42 cellular contexts compared by ENCODE assay signal in the genomic region with DNA sequence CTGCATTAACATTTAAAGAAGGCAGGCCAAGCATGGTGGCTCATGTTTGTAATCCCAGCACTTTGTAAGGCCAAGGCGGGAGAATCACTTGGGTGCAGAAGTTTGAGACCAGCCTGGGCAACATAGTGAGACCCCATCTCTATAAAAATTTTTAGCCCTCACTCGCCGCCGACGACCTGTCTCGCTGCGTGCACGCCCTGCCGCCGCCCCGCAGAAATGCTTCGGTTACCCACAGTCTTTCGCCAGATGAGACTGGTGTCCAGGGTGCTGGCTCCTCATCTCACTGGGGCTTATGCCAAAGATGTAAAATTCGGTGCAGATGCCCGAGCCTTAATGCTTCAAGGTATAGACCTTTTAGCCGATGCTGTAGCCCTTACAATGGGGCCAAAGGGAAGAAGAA. TPM values are rescaled to one million over a fixed set of nuclear protein-coding genes. Genes with fewer than 3 reads are reported as not detected.
"Had no signal": no experiment of that assay in that cellular context is flagged by ENCODE, and none has a peak within 500 bp of the region (broad histone marks: within the 10 kb centered on the region; RNA-seq: fewer than 3 reads in every experiment).

No MANE protein-coding gene starts in this region.

- H3K4me1 ChIP-seq: adrenal gland, body of pancreas, breast epithelium had no signal

- H3K9me3 Mint-ChIP-seq: activated naive CD4-positive, alpha-beta T cell treated with anti-CD3 and anti-CD28 coated beads for 36 hours; activated naive CD4-positive, alpha-beta T cell treated with anti-CD3 and anti-CD28 coated beads, Interleukin-2, amount 10 ng/mL, durations not matched to agents 7 days and 5 days; activated naive CD4-positive, alpha-beta T cell treated with anti-CD3 and anti-CD28 coated beads, Interleukin-2, amount 50 U/mL, for 24 hours; activated naive CD4-positive, alpha-beta T cell treated with anti-CD3 and anti-CD28 coated beads, Interleukin-2, amount 50 U/mL, for 72 hours; activated naive CD8-positive, alpha-beta T cell treated with anti-CD3 and anti-CD28 coated beads for 36 hours; activated naive CD8-positive, alpha-beta T cell treated with anti-CD3 and anti-CD28 coated beads, Interleukin-2, amount 10 ng/mL, durations not matched to agents 7 days and 5 days; activated naive CD8-positive, alpha-beta T cell treated with anti-CD3 and anti-CD28 coated beads, Interleukin-2, amount 50 U/mL, for 24 hours; activated T-cell treated with anti-CD3 and anti-CD28 coated beads, Interleukin-2, amount 50 U/mL, for 24 hours; activated T-cell treated with anti-CD3 and anti-CD28 coated beads, Interleukin-2, amount 50 U/mL, for 4 hours; activated T-cell treated with anti-CD3 and anti-CD28 coated beads, Interleukin-2, amount 50 U/mL, for 72 hours; activated T-helper 1 cell treated with anti-CD3 and anti-CD28 coated beads, Interleukin-12 subunit alpha, Interleukin-12 subunit beta, Interleukin-2, Interleukin-4 antibody, amounts not matched to agents 30 ng/mL and 10 ng/mL and 1 ng/mL, durations not matched to agents 14 hours and 24 hours and 36 hours; activated T-helper 17 cell treated with anti-CD3 and anti-CD28 coated beads, Interleukin-2, amount 50 U/mL, for 72 hours; activated T-helper 2 cell treated with anti-CD3 and anti-CD28 coated beads, Interferon-gamma antibody, Interleukin-2, Interleukin-4, amounts not matched to agents 10 μg/mL and 5 μg/mL and 100 μg/mL, durations not matched to agents 14 hours and 24 hours and 36 hours; central memory CD8-positive, alpha-beta T cell had no signal

- H3K36me3 Mint-ChIP-seq: activated naive CD4-positive, alpha-beta T cell treated with anti-CD3 and anti-CD28 coated beads, Interleukin-2, amount 10 ng/mL, durations not matched to agents 7 days and 5 days; activated naive CD4-positive, alpha-beta T cell treated with anti-CD3 and anti-CD28 coated beads, Interleukin-2, amount 50 U/mL, for 24 hours; activated naive CD4-positive, alpha-beta T cell treated with anti-CD3 and anti-CD28 coated beads, Interleukin-2, amount 50 U/mL, for 72 hours; activated naive CD8-positive, alpha-beta T cell; activated naive CD8-positive, alpha-beta T cell treated with anti-CD3 and anti-CD28 coated beads for 36 hours; activated naive CD8-positive, alpha-beta T cell treated with anti-CD3 and anti-CD28 coated beads, Interleukin-2, amount 10 ng/mL, durations not matched to agents 7 days and 5 days; brain had no signal

- H3K9me3 ChIP-seq: adrenal gland, ascending aorta, body of pancreas, breast epithelium had no signal

- H3K4me3 ChIP-seq: adrenal gland, ascending aorta, body of pancreas, breast epithelium, cardiac muscle cell had no signal

- ATAC-seq: activated naive CD4-positive, alpha-beta T cell treated with anti-CD3 and anti-CD28 coated beads, Interleukin-2, amount 50 U/mL, for 72 hours; activated naive CD8-positive, alpha-beta T cell treated with anti-CD3 and anti-CD28 coated beads, Interleukin-2, amount 50 U/mL, for 24 hours; activated T-cell treated with anti-CD3 and anti-CD28 coated beads, Interleukin-2, amount 50 U/mL, for 4 hours; activated T-cell treated with anti-CD3 and anti-CD28 coated beads, Interleukin-2, amount 50 U/mL, for 72 hours; activated T-helper 17 cell treated with anti-CD3 and anti-CD28 coated beads, Interleukin-2, amount 50 U/mL, for 72 hours; body of pancreas had no signal

- DNase-seq: activated effector memory CD4-positive, alpha-beta T cell treated with anti-CD3 and anti-CD28 coated beads, Interleukin-2, amount 50 U/mL, for 16 hours; activated effector memory CD4-positive, alpha-beta T cell treated with Interleukin-2 at 50 U/mL for 16 hours; activated gamma-delta T cell; activated gamma-delta T cell treated with Interleukin-2 at 50 U/mL for 16 hours; activated naive CD4-positive, alpha-beta T cell; activated naive CD4-positive, alpha-beta T cell treated with anti-CD3 and anti-CD28 coated beads for 36 hours; activated naive CD4-positive, alpha-beta T cell treated with anti-CD3 and anti-CD28 coated beads, Interleukin-2, amount 10 ng/mL, durations not matched to agents 7 days and 5 days; activated naive CD4-positive, alpha-beta T cell treated with anti-CD3 and anti-CD28 coated beads, Interleukin-2, amount 50 U/mL, for 16 hours; activated naive CD4-positive, alpha-beta T cell treated with Interleukin-2 at 50 U/mL for 16 hours; activated naive CD8-positive, alpha-beta T cell treated with anti-CD3 and anti-CD28 coated beads for 36 hours; activated naive CD8-positive, alpha-beta T cell treated with anti-CD3 and anti-CD28 coated beads, Interleukin-2, amount 10 ng/mL, durations not matched to agents 7 days and 5 days; activated naive CD8-positive, alpha-beta T cell treated with anti-CD3 and anti-CD28 coated beads, Interleukin-2, amount 50 U/mL, for 24 hours; activated T-cell treated with anti-CD3 and anti-CD28 coated beads for 4 hours; activated T-cell treated with anti-CD3 and anti-CD28 coated beads, Interleukin-2, amount 50 U/mL, for 1 hour; activated T-cell treated with anti-CD3 and anti-CD28 coated beads, Interleukin-2, amount 50 U/mL, for 24 hours; activated T-cell treated with anti-CD3 and anti-CD28 coated beads, Interleukin-2, amount 50 U/mL, for 4 hours; activated T-cell treated with anti-CD3 and anti-CD28 coated beads, Interleukin-2, amount 50 U/mL, for 48 hours; activated T-cell treated with anti-CD3 and anti-CD28 coated beads, Interleukin-2, amount 50 U/mL, for 72 hours; adrenal gland; amniotic stem cell; amygdala; anterior cingulate cortex; aorta; body of pancreas; brain microvascular endothelial cell; caudate nucleus; central memory CD4-positive, alpha-beta T cell; cerebellar nuclear complex had no signal

- H3K4me3 Mint-ChIP-seq: activated naive CD4-positive, alpha-beta T cell treated with anti-CD3 and anti-CD28 coated beads for 36 hours; activated naive CD4-positive, alpha-beta T cell treated with anti-CD3 and anti-CD28 coated beads, Interleukin-2, amount 10 ng/mL, durations not matched to agents 7 days and 5 days; activated naive CD4-positive, alpha-beta T cell treated with anti-CD3 and anti-CD28 coated beads, Interleukin-2, amount 50 U/mL, for 24 hours; activated naive CD8-positive, alpha-beta T cell; activated naive CD8-positive, alpha-beta T cell treated with anti-CD3 and anti-CD28 coated beads for 36 hours; activated naive CD8-positive, alpha-beta T cell treated with anti-CD3 and anti-CD28 coated beads, Interleukin-2, amount 10 ng/mL, durations not matched to agents 7 days and 5 days; activated naive CD8-positive, alpha-beta T cell treated with anti-CD3 and anti-CD28 coated beads, Interleukin-2, amount 50 U/mL, for 24 hours; activated T-cell treated with anti-CD3 and anti-CD28 coated beads, Interleukin-2, amount 50 U/mL, for 24 hours; activated T-cell treated with anti-CD3 and anti-CD28 coated beads, Interleukin-2, amount 50 U/mL, for 4 hours; activated T-cell treated with anti-CD3 and anti-CD28 coated beads, Interleukin-2, amount 50 U/mL, for 72 hours; activated T-helper 1 cell treated with anti-CD3 and anti-CD28 coated beads, Interleukin-12 subunit alpha, Interleukin-12 subunit beta, Interleukin-2, Interleukin-4 antibody, amounts not matched to agents 30 ng/mL and 10 ng/mL and 1 ng/mL, durations not matched to agents 14 hours and 24 hours and 36 hours; activated T-helper 17 cell treated with anti-CD3 and anti-CD28 coated beads, Interleukin-2, amount 50 U/mL, for 72 hours; brain; central memory CD8-positive, alpha-beta T cell had no signal

- H3K36me3 ChIP-seq: adrenal gland, ascending aorta, brain microvascular endothelial cell, breast epithelium, cardiac muscle cell had no signal

- H3K27ac Mint-ChIP-seq: activated naive CD4-positive, alpha-beta T cell treated with anti-CD3 and anti-CD28 coated beads for 36 hours; activated naive CD4-positive, alpha-beta T cell treated with anti-CD3 and anti-CD28 coated beads, Interleukin-2, amount 10 ng/mL, durations not matched to agents 7 days and 5 days; activated naive CD4-positive, alpha-beta T cell treated with anti-CD3 and anti-CD28 coated beads, Interleukin-2, amount 50 U/mL, for 24 hours; activated naive CD4-positive, alpha-beta T cell treated with anti-CD3 and anti-CD28 coated beads, Interleukin-2, amount 50 U/mL, for 72 hours; activated naive CD8-positive, alpha-beta T cell; activated naive CD8-positive, alpha-beta T cell treated with anti-CD3 and anti-CD28 coated beads for 36 hours; activated naive CD8-positive, alpha-beta T cell treated with anti-CD3 and anti-CD28 coated beads, Interleukin-2, amount 10 ng/mL, durations not matched to agents 7 days and 5 days; activated naive CD8-positive, alpha-beta T cell treated with anti-CD3 and anti-CD28 coated beads, Interleukin-2, amount 50 U/mL, for 24 hours; activated T-cell treated with anti-CD3 and anti-CD28 coated beads, Interleukin-2, amount 50 U/mL, for 24 hours; activated T-cell treated with anti-CD3 and anti-CD28 coated beads, Interleukin-2, amount 50 U/mL, for 72 hours; activated T-helper 1 cell treated with anti-CD3 and anti-CD28 coated beads, Interleukin-12 subunit alpha, Interleukin-12 subunit beta, Interleukin-2, Interleukin-4 antibody, amounts not matched to agents 30 ng/mL and 10 ng/mL and 1 ng/mL, durations not matched to agents 14 hours and 24 hours and 36 hours; activated T-helper 17 cell treated with anti-CD3 and anti-CD28 coated beads, Interleukin-2, amount 50 U/mL, for 72 hours; activated T-helper 2 cell treated with anti-CD3 and anti-CD28 coated beads, Interferon-gamma antibody, Interleukin-2, Interleukin-4, amounts not matched to agents 10 μg/mL and 5 μg/mL and 100 μg/mL, durations not matched to agents 14 hours and 24 hours and 36 hours; brain had no signal

- H3K27me3 ChIP-seq: adrenal gland, ascending aorta, body of pancreas, brain microvascular endothelial cell, breast epithelium, cardiac muscle cell had no signal

- H3K27ac ChIP-seq: adrenal gland, ascending aorta, body of pancreas, brain microvascular endothelial cell, breast epithelium, cardiac muscle cell had no signal

- H3K27me3 Mint-ChIP-seq: activated naive CD4-positive, alpha-beta T cell treated with anti-CD3 and anti-CD28 coated beads, Interleukin-2, amount 50 U/mL, for 24 hours; activated naive CD8-positive, alpha-beta T cell treated with anti-CD3 and anti-CD28 coated beads for 36 hours; brain had no signal

- H3K4me1 Mint-ChIP-seq: activated naive CD8-positive, alpha-beta T cell treated with anti-CD3 and anti-CD28 coated beads, Interleukin-2, amount 50 U/mL, for 24 hours; activated T-helper 17 cell treated with anti-CD3 and anti-CD28 coated beads, Interleukin-2, amount 50 U/mL, for 72 hours had no signal

- FAIRE-seq: astrocyte, bronchial epithelial cell had no signal

RNA-seq across cellular contexts. Expression of a gene that starts 22.8 kb away (rescaled TPM):
- total RNA-seq: ascending aorta had no signal

RNA-seq across cellular contexts. Expression of a gene that starts 56.3 kb away (rescaled TPM):
- total RNA-seq: activated naive CD4-positive, alpha-beta T cell treated with anti-CD3 and anti-CD28 coated beads for 36 hours; activated naive CD4-positive, alpha-beta T cell treated with anti-CD3 and anti-CD28 coated beads, Interleukin-2, amount 50 U/mL, for 72 hours; activated naive CD8-positive, alpha-beta T cell treated with anti-CD3 and anti-CD28 coated beads for 36 hours; activated naive CD8-positive, alpha-beta T cell treated with anti-CD3 and anti-CD28 coated beads, Interleukin-2, amount 10 ng/mL, durations not matched to agents 7 days and 5 days; activated T-cell treated with anti-CD3 and anti-CD28 coated beads, Interleukin-2, amount 50 U/mL, for 72 hours; activated T-helper 1 cell treated with anti-CD3 and anti-CD28 coated beads, Interleukin-12 subunit alpha, Interleukin-12 subunit beta, Interleukin-2, Interleukin-4 antibody, amounts not matched to agents 30 ng/mL and 10 ng/mL and 1 ng/mL, durations not matched to agents 14 hours and 24 hours and 36 hours; activated T-helper 17 cell treated with anti-CD3 and anti-CD28 coated beads, Interleukin-2, amount 50 U/mL, for 72 hours; activated T-helper 2 cell treated with anti-CD3 and anti-CD28 coated beads, Interferon-gamma antibody, Interleukin-2, Interleukin-4, amounts not matched to agents 10 μg/mL and 5 μg/mL and 100 μg/mL, durations not matched to agents 14 hours and 24 hours and 36 hours; aorta; ascending aorta; astrocyte; body of pancreas; breast epithelium; cardiac muscle cell; cerebellum had no signal
- polyA plus RNA-seq: aorta had no signal
